In genomic region chr7:151769189-151769821, GRCh38 we compare ENCODE assay signal across 12 cellular contexts.
DNase-seq lines count a peak whose midpoint lies in the region; ATAC-seq and TF ChIP-seq lines count a peak whose summit lies in the region.
"Had no signal": no experiment of that assay in that cellular context is flagged by ENCODE, and none has a peak within 500 bp of the region (broad histone marks: within the 10 kb centered on the region; RNA-seq: fewer than 3 reads in every experiment).

No MANE protein-coding gene starts in this region.

- peaks cover 6% of the 10 kb centered on the region for H3K36me3 Mint-ChIP-seq in activated T-cell treated with anti-CD3 and anti-CD28 coated beads, Interleukin-2, amount 50 U/mL, for 24 hours (ENCODE audit: low read depth)

- H3K79me1 ChIP-seq in trophoblast cell (ENCODE audit: low read length), result no peaks in the 10 kb centered on the region

- H3K4me1 ChIP-seq in trophoblast cell (ENCODE audit: control insufficient read depth in 1 of 2, insufficient read depth in 2 of 2, low read length in 2 of 2), result no peaks in the 10 kb centered on the region
- H3K4me1 ChIP-seq: SJSA1 had no signal

- intact Hi-C loops in lower leg skin (cut with DNase I; ENCODE audit: low total_unique reads), result no loop called here

- peak overlapping the region; percentile 36 for H4K12ac ChIP-seq in trophoblast cell (ENCODE audit: low read depth, low read length)

- no peak overlapping the region for H3K4ac ChIP-seq in trophoblast cell (ENCODE audit: low read depth, low read length)

- no peak overlapping the region for H3K14ac ChIP-seq in trophoblast cell (ENCODE audit: low read length)

- H2BK5ac ChIP-seq in trophoblast cell (ENCODE audit: low read depth, low read length, poor library complexity), result no peak overlapping the region

- H2BK12ac ChIP-seq in trophoblast cell (ENCODE audit: low read length), result no peak overlapping the region

- H3K9me3 Mint-ChIP-seq in activated T-cell treated with anti-CD3 and anti-CD28 coated beads, Interleukin-2, amount 50 U/mL, for 24 hours, result peaks cover 3% of the 10 kb centered on the region

- H3K4me2 ChIP-seq in trophoblast cell (ENCODE audit: low read length), result no peak overlapping the region

- no peak overlapping the region for H2AFZ ChIP-seq in trophoblast cell (ENCODE audit: insufficient read depth, low read length, poor library complexity)

- H3K9ac ChIP-seq in trophoblast cell (ENCODE audit: low read length), result no peak overlapping the region

- no peaks in the 10 kb centered on the region for H3K36me3 ChIP-seq in trophoblast cell (ENCODE audit: control insufficient read depth in 1 of 2, insufficient read depth in 2 of 2, low read length in 2 of 2)
- H3K36me3 ChIP-seq: SJSA1 had no signal

- peaks cover 2% of the 10 kb centered on the region for H3K9me3 ChIP-seq in trophoblast cell (ENCODE audit: insufficient read depth, low read depth, low read length)
- H3K9me3 ChIP-seq: SJSA1 had no signal

- no CpG with 5 or more reads among the region's 11 CpGs for WGBS in trophoblast cell (ENCODE audit: extremely low coverage, insufficient coverage, insufficient read length)
- WGBS in lower leg skin, 2 donors, result 89% methylated on average over 11 of the region's 11 CpGs

- DNase-seq in activated T-cell treated with anti-CD3 and anti-CD28 coated beads, Interleukin-2, amount 50 U/mL, for 24 hours, result peak; percentile 70
- DNase-seq in trophoblast cell, result no peak
- DNase-seq in AML-193 (lab: John Stamatoyannopoulos, UW), result no peak
- no peak for DNase-seq in COR-L47 (lab: John Stamatoyannopoulos, UW)
- DNase-seq in lower leg skin (ENCODE audit: low spot score in 2 of 2), result no peak
- DNase-seq: amniotic stem cell, NCI-H2029 treated with DMSO at 0.1 percent for 48 hours had no signal

- no peak overlapping the region for H3K18ac ChIP-seq in trophoblast cell (ENCODE audit: low read length)

- no peak overlapping the region for H2BK120ac ChIP-seq in trophoblast cell (ENCODE audit: insufficient read depth, low read length, poor library complexity)

- H4K8ac ChIP-seq in trophoblast cell (ENCODE audit: low read depth, low read length), result no peak overlapping the region

- H3K23ac ChIP-seq in trophoblast cell (ENCODE audit: low read length), result no peak overlapping the region

- H3K4me1 Mint-ChIP-seq in activated T-cell treated with anti-CD3 and anti-CD28 coated beads, Interleukin-2, amount 50 U/mL, for 24 hours (ENCODE audit: low read depth), result peaks cover 63% of the 10 kb centered on the region

- no peak overlapping the region for H3K4me3 ChIP-seq in trophoblast cell (ENCODE audit: low read depth, low read length)
- H3K4me3 ChIP-seq in lower leg skin (ENCODE audit: low read depth, poor library complexity, severe bottlenecking), result no peak overlapping the region
- H3K4me3 ChIP-seq: SJSA1 had no signal

- no peaks in the 10 kb centered on the region for H3K27me3 ChIP-seq in trophoblast cell (ENCODE audit: insufficient read depth, low read length)

- H2AK5ac ChIP-seq in trophoblast cell (ENCODE audit: low read length), result no peak overlapping the region

- ATAC-seq in GM18858 (IDR thresholded peaks at IDR 0.05; ENCODE audit: unreplicated experiment), result peak; percentile 76
- ATAC-seq in HG03378 (IDR thresholded peaks at IDR 0.05; ENCODE audit: unreplicated experiment), result peak; percentile 78
- ATAC-seq in GM21717 (IDR thresholded peaks at IDR 0.05; ENCODE audit: unreplicated experiment), result no peak

- TF ChIP-seq CTCF in lower leg skin (IDR thresholded peaks at IDR 0.05), result no peak

- H3K27ac ChIP-seq in trophoblast cell (ENCODE audit: low read depth, low read length), result no peak overlapping the region
- H3K27ac ChIP-seq: epithelial cell of prostate, SJSA1 had no signal

- H4K91ac ChIP-seq in trophoblast cell (ENCODE audit: low read depth, low read length), result no peak overlapping the region

- H3K79me2 ChIP-seq in trophoblast cell (ENCODE audit: control insufficient read depth, insufficient read depth, low read length, poor library complexity), result no peaks in the 10 kb centered on the region

- TF ChIP-seq POLR2A in lower leg skin (IDR thresholded peaks at IDR 0.05), result no peak

- H3K27ac Mint-ChIP-seq in activated T-cell treated with anti-CD3 and anti-CD28 coated beads, Interleukin-2, amount 50 U/mL, for 24 hours, result peak overlapping the region; percentile 91

- H3K4me3 Mint-ChIP-seq in activated T-cell treated with anti-CD3 and anti-CD28 coated beads, Interleukin-2, amount 50 U/mL, for 24 hours, result peak overlapping the region; percentile 46

- no peaks in the 10 kb centered on the region for H3K27me3 Mint-ChIP-seq in activated T-cell treated with anti-CD3 and anti-CD28 coated beads, Interleukin-2, amount 50 U/mL, for 24 hours
